Comparison of ENCODE assay signal across 1 cellular context in genomic region chr17:65523411-65523810, GRCh38.
A peak's percentile ranks its signal among the peaks of the same experiment; 100 is the strongest.
TF ChIP-seq lines count a peak whose summit lies in the region.

No MANE protein-coding gene starts in this region.

TF ChIP-seq in HepG2, 621 proteins besides CTCF, POLR2A, EP300 and RAD21:
- TF ChIP-seq ZNF75D (CRISPR knock-in tag; IDR thresholded peaks at IDR 0.05; ENCODE audit: borderline replicate concordance) (no peak), ZNF362 (CRISPR knock-in tag; IDR thresholded peaks at IDR 0.05; ENCODE audit: borderline replicate concordance) (0 out of 2 replicates have a peak, but pooled peaks have one; percentile 17)
